29 cellular contexts compared by ENCODE assay signal in genomic region chr1:236207121-236207520, GRCh38.
DNase-seq lines count a peak whose midpoint lies in the region; ATAC-seq, FAIRE-seq and TF ChIP-seq lines count a peak whose summit lies in the region.
"Had no signal": no experiment of that assay in that cellular context is flagged by ENCODE, and none has a peak within 500 bp of the region (broad histone marks: within the 10 kb centered on the region; RNA-seq: fewer than 3 reads in every experiment).

No MANE protein-coding gene starts in this region.

- H4K91ac ChIP-seq in H1 (replicated peaks; ENCODE audit: insufficient read length, low read length): no peak overlapping the region

- H3K36me3 ChIP-seq in GM23338 (ENCODE audit: insufficient read depth) (no peaks in the 10 kb centered on the region), H1 (ENCODE audit: control insufficient read depth in 2 of 4, insufficient read depth in 4 of 4, low read length in 3 of 4) (peaks cover 0 to 3% (median 0%) of the 10 kb centered on the region in 4 experiments; a peak in 3 of 8 replicates), sigmoid colon (peaks cover 0 to 10% (median 4%) of the 10 kb centered on the region in 4 donors), esophagus squamous epithelium (peaks cover 0 to 31% (median 0%) of the 10 kb centered on the region in 3 donors)
- H3K36me3 ChIP-seq: HAP-1, neutrophil had no signal

- H2AFZ ChIP-seq in GM23338 (no peak overlapping the region), H1 (ENCODE audit: low read length) (no peak overlapping the region)

- H3K4me3 ChIP-seq in A549: no peak overlapping the region
- no peak overlapping the region for H3K4me3 ChIP-seq in GM23338
- H3K4me3 ChIP-seq in H1 (ENCODE audit: extremely low read depth in 1 of 4, insufficient read depth in 2 of 4, low read depth in 3 of 4, low read length in 4 of 4): no peak overlapping the region
- H3K4me3 ChIP-seq in sigmoid colon: no peak overlapping the region
- H3K4me3 ChIP-seq in esophagus squamous epithelium: no peak overlapping the region
- H3K4me3 ChIP-seq: ascending aorta, HAP-1, transverse colon had no signal

- H3K4me2 ChIP-seq in A549: no peak overlapping the region
- no peak overlapping the region for H3K4me2 ChIP-seq in GM23338
- no peak overlapping the region for H3K4me2 ChIP-seq in H1 (ENCODE audit: insufficient read depth in 1 of 2, low read depth in 2 of 2, low read length in 2 of 2)
- H3K4me2 ChIP-seq: SK-N-SH had no signal

- no peak overlapping the region for H3K23ac ChIP-seq in H1 (ENCODE audit: insufficient read length)

- H3K14ac ChIP-seq in H1 (ENCODE audit: insufficient read length): no peak overlapping the region

- H4K20me1 ChIP-seq in GM23338 (replicated peaks; ENCODE audit: insufficient read depth): no peaks in the 10 kb centered on the region
- no peaks in the 10 kb centered on the region for H4K20me1 ChIP-seq in H1 (replicated peaks in 1 of 2; ENCODE audit: control insufficient read depth in 1 of 2, insufficient read depth in 2 of 2, low read length in 2 of 2)

- intact Hi-C loops in sigmoid colon (cut with DNase I) (no loop called here), esophagus squamous epithelium (cut with DNase I) (no loop called here)

- H3K4me1 ChIP-seq in A549: peaks cover 5% of the 10 kb centered on the region; the same call in 1 of the 3 replicates
- peaks cover 5% of the 10 kb centered on the region; the same call in 1 of the 2 replicates for H3K4me1 ChIP-seq in GM23338 (ENCODE audit: insufficient read depth)
- H3K4me1 ChIP-seq in H1 (replicated peaks in 1 of 4; ENCODE audit: control insufficient read depth in 3 of 4, insufficient read depth in 4 of 4, low read length in 3 of 4): peaks cover 0 to 6% (median 2%) of the 10 kb centered on the region in 4 experiments; a peak in 1 of 7 replicates
- H3K4me1 ChIP-seq in sigmoid colon: no peaks in the 10 kb centered on the region
- H3K4me1 ChIP-seq in esophagus squamous epithelium: no peaks in the 10 kb centered on the region
- H3K4me1 ChIP-seq: ascending aorta, HAP-1, transverse colon had no signal

- no peak overlapping the region for H3K4ac ChIP-seq in H1 (replicated peaks; ENCODE audit: insufficient read length, low read depth, low read length)

- POLR2A ChIA-PET in A549 (lab: Yijun Ruan, JAX) (no interaction called here), H1 (lab: Charles Lee; ENCODE audit: partially characterized antibody) (interaction anchor here (0.6 kb wide), 1 partner anchor 17 kb away, joined by 3 read pairs; no protein-coding TSS in a partner anchor)

- H3K9me2 ChIP-seq in GM23338 (ENCODE audit: insufficient read depth): no peaks in the 10 kb centered on the region
- H3K9me2 ChIP-seq: SK-N-SH had no signal

- H3K27me3 ChIP-seq in GM23338 (ENCODE audit: insufficient read depth) (no peaks in the 10 kb centered on the region), H1 (replicated peaks in 1 of 4; ENCODE audit: control insufficient read depth in 3 of 4, extremely low read depth in 1 of 4, insufficient read depth in 3 of 4, low read length in 3 of 4) (no peaks in the 10 kb centered on the region), sigmoid colon (no peaks in the 10 kb centered on the region), esophagus squamous epithelium (no peaks in the 10 kb centered on the region)
- H3K27me3 ChIP-seq: ascending aorta, neutrophil, transverse colon had no signal

- TF ChIP-seq RAD21 in A549 (conservative IDR thresholded peaks at IDR 0.05 in 1 of 2, IDR thresholded peaks at IDR 0.05 in 1 of 2) (no peak), H1 (IDR thresholded peaks at IDR 0.05 in 1 of 2, conservative IDR thresholded peaks at IDR 0.05 in 1 of 2; ENCODE audit: low read depth in 2 of 2, low read length in 2 of 2) (no peak)

- no peaks in the 10 kb centered on the region for H3K27me3 Mint-ChIP-seq in GM23338 (ENCODE audit: insufficient read depth, low read depth, poor library complexity)
- no peaks in the 10 kb centered on the region for H3K27me3 Mint-ChIP-seq in mesothelial cell of epicardium (ENCODE audit: low read depth)
- H3K27me3 Mint-ChIP-seq: activated CD8-positive, alpha-beta memory T cell treated with anti-CD3 and anti-CD28 coated beads, Interleukin-2, amount 10 ng/mL, durations not matched to agents 7 days and 5 days; activated naive CD8-positive, alpha-beta T cell treated with anti-CD3 and anti-CD28 coated beads, Interleukin-2, amount 10 ng/mL, durations not matched to agents 7 days and 5 days had no signal

- DNase-seq in A549 (ENCODE audit: low read depth in 1 of 2, low spot score in 1 of 2): no peak
- DNase-seq in GM23338 (ENCODE audit: low spot score): no peak
- DNase-seq in H1 (ENCODE audit: low read depth in 1 of 2, low spot score in 2 of 2): no peak
- DNase-seq in mesothelial cell of epicardium (ENCODE audit: low spot score in 2 of 2, unreplicated experiment in 2 of 2): no peak
- DNase-seq in NCI-H187 treated with DMSO at 0.1 percent for 48 hours (lab: John Stamatoyannopoulos, UW): no peak
- DNase-seq in sigmoid colon: no peak
- DNase-seq in esophagus squamous epithelium (lab: John Stamatoyannopoulos, UW): no peak
- DNase-seq: activated CD8-positive, alpha-beta memory T cell treated with anti-CD3 and anti-CD28 coated beads, Interleukin-2, amount 10 ng/mL, durations not matched to agents 7 days and 5 days; activated gamma-delta T cell; activated naive CD8-positive, alpha-beta T cell treated with anti-CD3 and anti-CD28 coated beads, Interleukin-2, amount 10 ng/mL, durations not matched to agents 7 days and 5 days; activated T-cell treated with anti-CD3 and anti-CD28 coated beads, Interleukin-2, amount 50 U/mL, for 4 hours; COR-L47; Karpas-422; mesenchymal stem cell; NCI-H1417 treated with DMSO at 0.1 percent for 48 hours; NCI-H774; SK-N-SH; stimulated activated CD4-positive, alpha-beta T cell treated with anti-CD3 and anti-CD28 coated beads, Interleukin-4, amount 100 ng/mL, for 4 hours had no signal

- peaks cover 16% of the 10 kb centered on the region for H3K36me3 Mint-ChIP-seq in GM23338 (ENCODE audit: low read depth)
- H3K36me3 Mint-ChIP-seq in mesothelial cell of epicardium: peaks cover 46% of the 10 kb centered on the region

- TF ChIP-seq EP300 in A549 (IDR thresholded peaks at IDR 0.05) (no peak), H1 (IDR thresholded peaks at IDR 0.05; ENCODE audit: borderline replicate concordance in 1 of 2, low read depth in 2 of 2, low read length in 2 of 2) (no peak), sigmoid colon (IDR thresholded peaks at IDR 0.05) (no peak)

- no peak overlapping the region for H2BK5ac ChIP-seq in H1 (ENCODE audit: low read depth, low read length)

- no peaks in the 10 kb centered on the region for H3F3A ChIP-seq in GM23338 (replicated peaks; ENCODE audit: low read depth)

- no peaks in the 10 kb centered on the region for H3K79me1 ChIP-seq in H1 (ENCODE audit: low read depth, low read length)

- peaks cover 2% of the 10 kb centered on the region; the same call in 2 of the 3 replicates for H3K9me3 ChIP-seq in A549
- no peaks in the 10 kb centered on the region for H3K9me3 ChIP-seq in H1 (ENCODE audit: insufficient read depth in 2 of 2, low read depth in 1 of 2, low read length in 1 of 2)
- no peaks in the 10 kb centered on the region for H3K9me3 ChIP-seq in sigmoid colon
- peaks cover 0 to 1% (median 0%) of the 10 kb centered on the region in 3 donors for H3K9me3 ChIP-seq in esophagus squamous epithelium
- H3K9me3 ChIP-seq: HAP-1, neutrophil, SK-N-SH had no signal

- no peak overlapping the region for H2BK120ac ChIP-seq in H1 (replicated peaks; ENCODE audit: low read depth, low read length)

- TF ChIP-seq CTCF in A549 (IDR thresholded peaks at IDR 0.05) (no peak), GM23338 (conservative IDR thresholded peaks at IDR 0.05; ENCODE audit: low read depth in 2 of 2) (no peak), H1 (IDR thresholded peaks at IDR 0.05; ENCODE audit: control extremely low read depth in 1 of 3, insufficient read depth in 1 of 3, low read depth in 1 of 3, low read length in 3 of 3) (no peak), mesothelial cell of epicardium (IDR thresholded peaks at IDR 0.05; ENCODE audit: unreplicated experiment) (no peak), sigmoid colon (IDR thresholded peaks at IDR 0.05) (no peak), esophagus squamous epithelium (IDR thresholded peaks at IDR 0.05) (no peak)

- H2AK5ac ChIP-seq in H1 (ENCODE audit: low read depth, low read length): no peak overlapping the region

- H3K4me1 Mint-ChIP-seq in GM23338 (peaks cover 13% of the 10 kb centered on the region), mesothelial cell of epicardium (peaks cover 16% of the 10 kb centered on the region)
- H3K4me1 Mint-ChIP-seq: activated CD8-positive, alpha-beta memory T cell treated with anti-CD3 and anti-CD28 coated beads, Interleukin-2, amount 10 ng/mL, durations not matched to agents 7 days and 5 days; activated naive CD8-positive, alpha-beta T cell treated with anti-CD3 and anti-CD28 coated beads, Interleukin-2, amount 10 ng/mL, durations not matched to agents 7 days and 5 days; endodermal cell had no signal

- H3K9me3 Mint-ChIP-seq in GM23338 (peaks cover 14% of the 10 kb centered on the region; the same call in 2 of the 3 replicates), mesothelial cell of epicardium (peaks cover 23% of the 10 kb centered on the region)

- H2BK12ac ChIP-seq in H1 (ENCODE audit: low read depth, low read length): no peak overlapping the region

- H3K4me3 Mint-ChIP-seq in GM23338 (no peak overlapping the region), mesothelial cell of epicardium (no peak overlapping the region)
- H3K4me3 Mint-ChIP-seq: activated CD8-positive, alpha-beta memory T cell treated with anti-CD3 and anti-CD28 coated beads, Interleukin-2, amount 10 ng/mL, durations not matched to agents 7 days and 5 days; activated naive CD8-positive, alpha-beta T cell treated with anti-CD3 and anti-CD28 coated beads, Interleukin-2, amount 10 ng/mL, durations not matched to agents 7 days and 5 days; activated T-cell treated with anti-CD3 and anti-CD28 coated beads, Interleukin-2, amount 50 U/mL, for 4 hours; endodermal cell; T-helper 1 cell treated with Interleukin-12 subunit alpha and Interleukin-12 subunit beta and Interleukin-4 antibody, amounts not matched to agents 30 μg/mL and 1 μg/mL, for 36 hours had no signal

- no peaks in the 10 kb centered on the region for H3K23me2 ChIP-seq in H1 (ENCODE audit: low read depth, low read length)

- FAIRE-seq in A549 (lab: Jason Lieb, UNC): no peak
- FAIRE-seq in H1 (lab: Jason Lieb, UNC): no peak
- FAIRE-seq: frontal cortex, G401.6 had no signal

- WGBS in A549 (ENCODE audit: missing lambda C conversion rate): 88% methylated on average over 5 of the region's 5 CpGs
- WGBS in H1 (ENCODE audit: extremely low coverage in 1 of 2, insufficient coverage in 1 of 2, insufficient read length in 1 of 2, insufficient replicate concordance in 2 of 2, low coverage in 1 of 2, low lambda C conversion rate in 2 of 2, missing lambda C conversion rate in 1 of 2), 2 experiments: 91% methylated on average over 5 of the region's 5 CpGs; no CpG with 5 or more reads in 1 of the 2 experiments
- WGBS in sigmoid colon, 2 donors: 87 to 88% methylated on average over 5 of the region's 5 CpGs
- WGBS in esophagus squamous epithelium, 2 donors: 71 to 79% methylated on average over 5 of the region's 5 CpGs

- no peak overlapping the region for H2BK15ac ChIP-seq in H1 (ENCODE audit: low read length)

- no peak overlapping the region for H3K18ac ChIP-seq in H1 (ENCODE audit: extremely low read depth, low read length)

- H3K56ac ChIP-seq in H1 (replicated peaks; ENCODE audit: insufficient read length, low read depth, low read length): no peak overlapping the region

- H3K27ac ChIP-seq in A549: no peak overlapping the region
- no peak overlapping the region for H3K27ac ChIP-seq in GM23338 (ENCODE audit: low read depth)
- H3K27ac ChIP-seq in H1 (ENCODE audit: low read depth, low read length): no peak overlapping the region
- peak overlapping the region in 1 of 4 donors; percentile 7 for H3K27ac ChIP-seq in sigmoid colon
- peak overlapping the region in 1 of 4 donors; percentile 38 for H3K27ac ChIP-seq in esophagus squamous epithelium
- H3K27ac ChIP-seq: ascending aorta, C4-2B, neutrophil, RWPE1 had no signal

- H3K79me2 ChIP-seq in GM23338 (replicated peaks; ENCODE audit: insufficient read depth): no peaks in the 10 kb centered on the region
- no peaks in the 10 kb centered on the region for H3K79me2 ChIP-seq in H1 (ENCODE audit: control insufficient read depth in 1 of 2, insufficient read depth in 2 of 2, low read length in 2 of 2)

- no peak overlapping the region for H3K9ac ChIP-seq in H1 (replicated peaks in 1 of 4; ENCODE audit: extremely low read depth in 1 of 4, low read depth in 3 of 4, low read length in 3 of 4)
- H3K9ac ChIP-seq: SK-N-SH had no signal

- TF ChIP-seq POLR2A in A549 (IDR thresholded peaks at IDR 0.05; ENCODE audit: low read length) (no peak), H1 (IDR thresholded peaks at IDR 0.05; ENCODE audit: control extremely low read depth in 1 of 2, low read depth in 2 of 2, low read length in 2 of 2) (no peak), sigmoid colon (IDR thresholded peaks at IDR 0.05) (no peak), esophagus squamous epithelium (IDR thresholded peaks at IDR 0.05) (no peak)

- H4K5ac ChIP-seq in H1 (ENCODE audit: insufficient read length, low read depth, low read length): no peak overlapping the region

- ATAC-seq in A549 (no peak), GM23338 (no peak), HG03457 (IDR thresholded peaks at IDR 0.05; ENCODE audit: unreplicated experiment) (no peak)
- ATAC-seq: activated CD8-positive, alpha-beta memory T cell treated with anti-CD3 and anti-CD28 coated beads, Interleukin-2, amount 10 ng/mL, durations not matched to agents 7 days and 5 days; activated T-cell treated with anti-CD3 and anti-CD28 coated beads, Interleukin-2, amount 50 U/mL, for 4 hours had no signal

- H3K27ac Mint-ChIP-seq in GM23338 (peak overlapping the region; percentile 43), mesothelial cell of epicardium (peak overlapping the region; percentile 33)
- H3K27ac Mint-ChIP-seq: activated CD8-positive, alpha-beta memory T cell treated with anti-CD3 and anti-CD28 coated beads, Interleukin-2, amount 10 ng/mL, durations not matched to agents 7 days and 5 days; activated naive CD8-positive, alpha-beta T cell treated with anti-CD3 and anti-CD28 coated beads, Interleukin-2, amount 10 ng/mL, durations not matched to agents 7 days and 5 days; endodermal cell; T-helper 1 cell treated with Interleukin-12 subunit alpha and Interleukin-12 subunit beta and Interleukin-4 antibody, amounts not matched to agents 30 μg/mL and 1 μg/mL, for 36 hours had no signal

- H4K8ac ChIP-seq in H1 (ENCODE audit: extremely low read depth, insufficient read depth, low read length): no peak overlapping the region

- no peak overlapping the region for H2BK20ac ChIP-seq in H1 (ENCODE audit: low read length)

- CTCF ChIA-PET in A549 (lab: Yijun Ruan, JAX) (interaction anchor here (1.4 kb wide), 1 partner anchor 19 kb away, joined by 5 read pairs; no protein-coding TSS in a partner anchor), H1 (lab: Charles Lee; ENCODE audit: partially characterized antibody) (interaction anchor here (0.6 to 1.3 kb wide), 3 partner anchors 52 to 1637 kb away, joined by 3 to 4 read pairs (median 4); no protein-coding TSS in a partner anchor)

Comparison
In these comparisons a context has a peak if more than half of its experiments do, and no peak if none do; other contexts are left out.
1. Of the 18 proteins assayed by ChIP-seq in both H1 and A549: peak only in H1: none; only in A549: none; in both: MAFK; in neither: 17.